Comparison of ENCODE assay signal across 7 cellular contexts in genomic region chr14:23569443-23570151, GRCh38. TPM values are rescaled to one million over a fixed set of nuclear protein-coding genes. Genes with fewer than 3 reads are reported as not detected.
DNase-seq lines count a peak whose midpoint lies in the region; ATAC-seq and TF ChIP-seq lines count a peak whose summit lies in the region.

No MANE protein-coding gene starts in this region.

- H3K27me3 ChIP-seq in brain microvascular endothelial cell (replicated peaks) (no peaks in the 10 kb centered on the region), esophagus squamous epithelium (peaks cover 0 to 32% (median 0%) of the 10 kb centered on the region in 4 donors)

- 46 to 53% methylated on average over 6 of the region's 7 CpGs for WGBS in esophagus squamous epithelium, 2 donors

- peak; percentile 41 for DNase-seq in GM12865 (ENCODE audit: low read depth)
- DNase-seq in NCI-H1092 treated with DMSO at 0.1 percent for 48 hours (lab: John Stamatoyannopoulos, UW): peak; percentile 11
- no peak for DNase-seq in brain microvascular endothelial cell
- DNase-seq in naive thymus-derived CD8-positive, alpha-beta T cell: no peak
- no peak for DNase-seq in activated gamma-delta T cell treated with Interleukin-2 at 50 U/mL for 16 hours
- no peak for DNase-seq in esophagus squamous epithelium (lab: John Stamatoyannopoulos, UW)
- DNase-seq in stimulated activated CD4-positive, alpha-beta T cell treated with anti-CD3 and anti-CD28 coated beads, Interleukin-4, amount 100 ng/mL, for 24 hours: no peak

- TF ChIP-seq CTCF in GM12865 (IDR thresholded peaks at IDR 0.05; ENCODE audit: insufficient read depth, low read depth, low read length, missing control alignments) (no peak), brain microvascular endothelial cell (IDR thresholded peaks at IDR 0.05; ENCODE audit: low read depth, low read length, missing control alignments) (peak; percentile 18), esophagus squamous epithelium (IDR thresholded peaks at IDR 0.05) (peak in 1 of 6 experiments; percentile 22)

- no peaks in the 10 kb centered on the region for H3K9me3 ChIP-seq in esophagus squamous epithelium

- peaks cover 0 to 1% (median 0%) of the 10 kb centered on the region in 9 donors for H3K9me3 Mint-ChIP-seq in naive thymus-derived CD8-positive, alpha-beta T cell

- peaks cover 8 to 45% (median 16%) of the 10 kb centered on the region in 3 donors for H3K4me1 ChIP-seq in esophagus squamous epithelium

- peak overlapping the region in 6 of 10 donors; percentile 73 to 99 (median 96) for H3K27ac Mint-ChIP-seq in naive thymus-derived CD8-positive, alpha-beta T cell

- in situ Hi-C loops in brain microvascular endothelial cell (cut with HindIII; ENCODE audit: low pct_ligation_motif_present, low sequenced_read_pairs): no loop called here

- no peak for ATAC-seq in naive thymus-derived CD8-positive, alpha-beta T cell

- peaks cover 0 to 6% (median 0%) of the 10 kb centered on the region in 3 donors for H3K36me3 Mint-ChIP-seq in naive thymus-derived CD8-positive, alpha-beta T cell

- peaks cover 15 to 44% (median 35%) of the 10 kb centered on the region in 4 donors for H3K4me1 Mint-ChIP-seq in naive thymus-derived CD8-positive, alpha-beta T cell

- no peaks in the 10 kb centered on the region for H3K36me3 ChIP-seq in brain microvascular endothelial cell (replicated peaks)
- peaks cover 0 to 17% (median 5%) of the 10 kb centered on the region in 3 donors for H3K36me3 ChIP-seq in esophagus squamous epithelium

- H3K27ac ChIP-seq in brain microvascular endothelial cell (no peak overlapping the region), esophagus squamous epithelium (peak overlapping the region in 2 of 4 donors; percentile 11 to 47)

- H3K4me3 ChIP-seq in GM12865 (ENCODE audit: low read depth, low read length) (no peak overlapping the region), brain microvascular endothelial cell (ENCODE audit: low read depth, low read length) (no peak overlapping the region), esophagus squamous epithelium (no peak overlapping the region)

- TF ChIP-seq POLR2A in esophagus squamous epithelium (IDR thresholded peaks at IDR 0.05): no peak

- H3K4me3 Mint-ChIP-seq in naive thymus-derived CD8-positive, alpha-beta T cell: peak overlapping the region in 2 of 10 donors; percentile 9 to 100

- H3K27me3 Mint-ChIP-seq in naive thymus-derived CD8-positive, alpha-beta T cell: peaks cover 6 to 31% (median 17%) of the 10 kb centered on the region in 5 donors

- POLR2A ChIA-PET in naive thymus-derived CD8-positive, alpha-beta T cell (lab: Charles Lee): interaction anchor here (1.0 kb wide), 1 partner anchor 13 kb away, joined by 3 read pairs; the partner anchor contains the start of gene THTPA

- intact Hi-C loops in esophagus squamous epithelium (cut with DNase I): no loop called here

RNA-seq across cellular contexts. Expression of gene AP1G2, which starts 2.0 kb away (rescaled TPM):
- total RNA-seq in naive thymus-derived CD8-positive, alpha-beta T cell: 100 to 1,000 TPM; 483 to 529 TPM
- polyA plus RNA-seq in naive thymus-derived CD8-positive, alpha-beta T cell: 10 to 100 TPM; 67.8 to 91.4 (median 68.4) TPM
- total RNA-seq in esophagus squamous epithelium: 100 to 1,000 TPM in 1 of 4 donors, 10 to 100 TPM in 3; 58.0 to 116 (median 68.6) TPM

RNA-seq across cellular contexts. Expression of gene JPH4, which starts 9.0 kb away (rescaled TPM):
- total RNA-seq in naive thymus-derived CD8-positive, alpha-beta T cell: not detected
- under 1 TPM in 2 of 3 donors, not detected in 1; 0.07 to 0.29 TPM for polyA plus RNA-seq in naive thymus-derived CD8-positive, alpha-beta T cell
- total RNA-seq in esophagus squamous epithelium: 1 to 10 TPM in 1 of 4 donors, under 1 TPM in 1, not detected in 2; 0.21 to 2.7 TPM

RNA-seq across cellular contexts. Expression of gene THTPA, which starts 13.5 kb away (rescaled TPM):
- total RNA-seq in naive thymus-derived CD8-positive, alpha-beta T cell: 10 to 100 TPM; 28.5 to 29.4 TPM
- polyA plus RNA-seq in naive thymus-derived CD8-positive, alpha-beta T cell: 10 to 100 TPM; 14.9 to 15.6 (median 14.9) TPM
- 10 to 100 TPM in 3 of 4 donors, 1 to 10 TPM in 1; 8.1 to 15.1 (median 13.8) TPM for total RNA-seq in esophagus squamous epithelium

RNA-seq across cellular contexts. Expression of gene ZFHX2, which starts 18.0 kb away (rescaled TPM):
- 1 to 10 TPM in 1 of 2 experiments, under 1 TPM in 1; 0.62 to 1.0 TPM for total RNA-seq in naive thymus-derived CD8-positive, alpha-beta T cell
- polyA plus RNA-seq in naive thymus-derived CD8-positive, alpha-beta T cell: under 1 TPM; 0.02 to 0.23 (median 0.03) TPM
- total RNA-seq in esophagus squamous epithelium: under 1 TPM; under 0.01 to 0.42 (median 0.20) TPM

Comparison
In these comparisons a context has a peak if more than half of its experiments do, and no peak if none do; other contexts are left out.
1. DNase-seq: peak in GM12865 (single experiment) and NCI-H1092 treated with DMSO at 0.1 percent for 48 hours (single experiment); none in brain microvascular endothelial cell (single experiment), naive thymus-derived CD8-positive, alpha-beta T cell (0 of 10), activated gamma-delta T cell treated with Interleukin-2 at 50 U/mL for 16 hours (single experiment), esophagus squamous epithelium (single experiment) and stimulated activated CD4-positive, alpha-beta T cell treated with anti-CD3 and anti-CD28 coated beads, Interleukin-4, amount 100 ng/mL, for 24 hours (single experiment).
2. RNA of gene AP1G2, which starts 2.0 kb away (total RNA-seq): 483 to 529 TPM in naive thymus-derived CD8-positive, alpha-beta T cell; 58.0 to 116 TPM in esophagus squamous epithelium; every median in the first group is over 4 times any median in the second.